ENCODE assay signal across 30 cellular contexts in the genomic region with DNA sequence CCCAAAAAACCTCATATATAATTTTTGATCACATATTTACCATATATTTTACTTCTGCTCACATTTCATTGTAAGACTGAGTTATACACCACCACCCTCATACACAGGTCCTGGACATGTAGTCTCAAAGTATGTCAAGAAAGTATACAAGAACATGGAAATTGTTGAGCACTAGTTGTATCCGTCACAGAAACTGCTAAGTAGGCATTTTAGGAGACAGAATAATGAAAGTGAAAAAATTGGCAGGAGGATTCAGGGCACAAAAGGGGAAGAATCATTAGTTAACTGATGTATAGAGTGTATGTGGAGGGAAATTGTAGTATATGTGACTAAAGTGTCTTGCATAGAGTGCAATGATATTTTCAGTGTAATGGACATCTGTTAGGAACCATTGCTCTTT.
"Had no signal": no experiment of that assay in that cellular context is flagged by ENCODE, and none has a peak within 500 bp of the region (broad histone marks: within the 10 kb centered on the region; RNA-seq: fewer than 3 reads in every experiment).

No MANE protein-coding gene starts in this region.

- H3K27ac ChIP-seq: ascending aorta, cardiac muscle cell, VCaP had no signal

- FAIRE-seq: bronchial epithelial cell, TTC549 had no signal

- ATAC-seq: activated CD8-positive, alpha-beta T cell treated with anti-CD3 and anti-CD28 coated beads for 36 hours; activated naive CD8-positive, alpha-beta T cell treated with anti-CD3 and anti-CD28 coated beads, Interleukin-2, amount 50 U/mL, for 24 hours; activated T-cell treated with anti-CD3 and anti-CD28 coated beads, Interleukin-2, amount 50 U/mL, for 4 hours; activated T-cell treated with anti-CD3 and anti-CD28 coated beads, Interleukin-2, amount 50 U/mL, for 72 hours had no signal

- H3K36me3 ChIP-seq: ascending aorta, cardiac muscle cell had no signal

- DNase-seq: activated B cell treated with CpG ODN at 0.5 μM for 24 hours; activated CD4-positive, alpha-beta memory T cell treated with anti-CD3 and anti-CD28 coated beads for 36 hours; activated CD4-positive, alpha-beta T cell treated with anti-CD3 and anti-CD28 coated beads for 4 hours; activated CD4-positive, alpha-beta T cell treated with anti-CD3 and anti-CD28 coated beads, Interleukin-2, amount 10 ng/mL, durations not matched to agents 24 days and 14 days; activated CD4-positive, alpha-beta T cell treated with anti-CD3 and anti-CD28 coated beads, Interleukin-2, amount 50 U/mL, for 1 hour; activated CD4-positive, alpha-beta T cell treated with anti-CD3 and anti-CD28 coated beads, Interleukin-2, amount 50 U/mL, for 4 hours; activated CD4-positive, CD25-positive, alpha-beta regulatory T cell treated with anti-CD3 and anti-CD28 coated beads, Interleukin-2, amount 50 U/mL, for 72 hours; activated CD8-positive, alpha-beta memory T cell treated with anti-CD3 and anti-CD28 coated beads, Interleukin-2, amount 50 U/mL, for 4 hours; activated CD8-positive, alpha-beta T cell treated with anti-CD3 and anti-CD28 coated beads for 36 hours; activated effector memory CD4-positive, alpha-beta T cell treated with Interleukin-2 at 50 U/mL for 16 hours; activated gamma-delta T cell; activated naive CD4-positive, alpha-beta T cell treated with anti-CD3 and anti-CD28 coated beads, Interleukin-2, amount 10 ng/mL, durations not matched to agents 7 days and 5 days; activated naive CD4-positive, alpha-beta T cell treated with Interleukin-2 at 50 U/mL for 16 hours; activated naive CD8-positive, alpha-beta T cell treated with anti-CD3 and anti-CD28 coated beads, Interleukin-2, amount 10 ng/mL, durations not matched to agents 7 days and 5 days; activated naive CD8-positive, alpha-beta T cell treated with anti-CD3 and anti-CD28 coated beads, Interleukin-2, amount 50 U/mL, for 24 hours; activated T-cell treated with anti-CD3 and anti-CD28 coated beads for 4 hours; activated T-cell treated with anti-CD3 and anti-CD28 coated beads, Interleukin-2, amount 50 U/mL, for 1 hour; activated T-cell treated with anti-CD3 and anti-CD28 coated beads, Interleukin-2, amount 50 U/mL, for 4 hours; activated T-cell treated with anti-CD3 and anti-CD28 coated beads, Interleukin-2, amount 50 U/mL, for 72 hours; amygdala; anterior cingulate cortex; caudate nucleus; cerebellar nuclear complex; T-helper 2 cell; T-helper 9 cell had no signal

- H3K9me3 ChIP-seq: ascending aorta had no signal

- H3K27me3 ChIP-seq: ascending aorta, cardiac muscle cell had no signal

- H3K4me3 ChIP-seq: ascending aorta, cardiac muscle cell had no signal

- H3K4me1 ChIP-seq: ascending aorta had no signal
